Comparison of ENCODE assay signal across 9 cellular contexts in the genomic region with DNA sequence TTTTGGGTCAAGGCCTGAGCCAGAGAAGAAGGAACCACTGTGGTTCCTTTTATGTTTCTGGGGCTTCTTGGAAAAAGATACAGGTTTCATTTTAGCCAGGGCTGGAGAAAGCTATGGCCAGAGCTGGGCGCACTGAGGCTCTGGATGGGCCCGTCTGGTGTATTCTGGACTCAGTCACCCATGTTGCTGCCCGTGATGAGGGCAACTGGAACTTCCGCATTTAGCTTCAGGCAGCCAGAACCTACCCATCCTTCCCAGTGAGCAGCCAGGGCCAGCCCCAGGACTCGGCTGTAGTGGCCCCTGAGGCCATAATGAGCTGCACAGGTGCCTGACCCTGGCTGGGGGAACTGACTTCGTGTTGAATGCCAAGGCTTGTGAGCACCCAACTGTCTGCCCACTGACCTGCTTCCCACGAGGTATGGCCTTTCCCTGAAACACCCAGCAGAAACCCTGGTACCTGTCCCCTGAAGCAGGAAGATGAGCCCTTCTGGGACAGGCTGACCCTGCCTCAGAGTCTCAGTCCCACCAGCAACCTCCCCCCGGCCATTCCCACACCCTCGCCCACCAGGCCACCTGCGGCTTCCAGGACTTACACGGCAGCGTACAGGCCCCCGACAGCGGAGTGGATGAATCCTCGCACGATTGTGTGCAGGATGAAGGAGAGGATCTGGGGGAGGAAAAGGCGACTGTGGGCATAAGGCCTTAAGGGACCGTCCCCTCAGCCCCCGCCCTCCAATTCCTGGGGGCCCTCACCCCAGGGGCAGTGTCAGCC. TPM values are rescaled to one million over a fixed set of nuclear protein-coding genes. Genes with fewer than 3 reads are reported as not detected.
DNase-seq lines count a peak whose midpoint lies in the region; TF ChIP-seq lines count a peak whose summit lies in the region.
"Had no signal": no experiment of that assay in that cellular context is flagged by ENCODE, and none has a peak within 500 bp of the region (broad histone marks: within the 10 kb centered on the region; RNA-seq: fewer than 3 reads in every experiment).

No MANE protein-coding gene starts in this region.

- H3K36me3 ChIP-seq in mesenchymal stem cell (ENCODE audit: control insufficient read depth in 1 of 2, insufficient read depth in 2 of 2, low read depth in 1 of 2, low read length in 2 of 2): peaks cover 5 to 9% of the 10 kb centered on the region in 2 experiments
- no peaks in the 10 kb centered on the region for H3K36me3 ChIP-seq in CD4-positive, alpha-beta memory T cell (ENCODE audit: insufficient read depth, low read length)

- peak overlapping the region in 2 of 4 donors; percentile 14 to 60 for H3K4me3 Mint-ChIP-seq in IgD-negative memory B cell
- peak overlapping the region; percentile 35 for H3K4me3 Mint-ChIP-seq in MCF 10A (ENCODE audit: unreplicated experiment)
- H3K4me3 Mint-ChIP-seq in activated CD4-positive, alpha-beta T cell treated with anti-CD3 and anti-CD28 coated beads, Interleukin-2, amount 10 ng/mL, durations not matched to agents 7 days and 5 days: no peak overlapping the region
- no peak overlapping the region for H3K4me3 Mint-ChIP-seq in CD4-positive, alpha-beta memory T cell
- H3K4me3 Mint-ChIP-seq: activated T-cell treated with anti-CD3 and anti-CD28 coated beads, Interleukin-2, amount 50 U/mL, for 72 hours had no signal

- H2BK5ac ChIP-seq in mesenchymal stem cell (ENCODE audit: low read depth, low read length, poor library complexity, severe bottlenecking): no peak overlapping the region

- H3K4me3 ChIP-seq in mesenchymal stem cell (ENCODE audit: insufficient read depth in 1 of 2, low read depth in 1 of 2, low read length in 2 of 2): peak overlapping the region in 1 of 2 experiments; percentile 45
- H3K4me3 ChIP-seq in CD4-positive, alpha-beta memory T cell (ENCODE audit: low read length in 2 of 2): no peak overlapping the region

- BruUV-seq in MCF 10A (replicated peaks; lab: Mats Ljungman, UMichigan): TSS peak; percentile 70

- peaks cover 32% of the 10 kb centered on the region for H3K4me1 ChIP-seq in mesenchymal stem cell (ENCODE audit: control insufficient read depth, insufficient read depth, low read depth, low read length)
- H3K4me1 ChIP-seq in CD4-positive, alpha-beta memory T cell (ENCODE audit: insufficient read depth, low read length): no peaks in the 10 kb centered on the region

- intact Hi-C loops in MCF 10A (cut with micrococcal nuclease): loop anchor here (1.0 to 10.0 kb wide), 3 partner anchors 50 to 137 kb away; a partner anchor contains a TSS
- intact Hi-C loops in CD4-positive, alpha-beta memory T cell (cut with micrococcal nuclease): no loop called here

- H3K27me3 Mint-ChIP-seq in IgD-negative memory B cell (no peaks in the 10 kb centered on the region), MCF 10A (ENCODE audit: insufficient read depth, unreplicated experiment) (no peaks in the 10 kb centered on the region)
- H3K27me3 Mint-ChIP-seq in activated CD4-positive, alpha-beta T cell treated with anti-CD3 and anti-CD28 coated beads, Interleukin-2, amount 10 ng/mL, durations not matched to agents 7 days and 5 days: no peaks in the 10 kb centered on the region
- no peaks in the 10 kb centered on the region for H3K27me3 Mint-ChIP-seq in CD4-positive, alpha-beta memory T cell

- H2AFZ ChIP-seq in mesenchymal stem cell (ENCODE audit: low read depth, low read length): no peak overlapping the region

- DNase-seq in MCF 10A (ENCODE audit: unreplicated experiment) (no peak), mesenchymal stem cell (no peak), NCI-H69 (lab: John Stamatoyannopoulos, UW) (no peak), NCI-H345 (lab: John Stamatoyannopoulos, UW) (no peak)
- DNase-seq in activated CD4-positive, alpha-beta T cell treated with anti-CD3 and anti-CD28 coated beads, Interleukin-2, amount 10 ng/mL, durations not matched to agents 7 days and 5 days: no peak
- no peak for DNase-seq in CD4-positive, alpha-beta memory T cell
- DNase-seq: activated T-cell treated with anti-CD3 and anti-CD28 coated beads, Interleukin-2, amount 50 U/mL, for 72 hours had no signal

- H2AK5ac ChIP-seq in mesenchymal stem cell (ENCODE audit: low read length, severe bottlenecking): no peak overlapping the region

- no peaks in the 10 kb centered on the region for H3K9me3 Mint-ChIP-seq in IgD-negative memory B cell
- no peaks in the 10 kb centered on the region for H3K9me3 Mint-ChIP-seq in MCF 10A (ENCODE audit: unreplicated experiment)
- no peaks in the 10 kb centered on the region for H3K9me3 Mint-ChIP-seq in activated CD4-positive, alpha-beta T cell treated with anti-CD3 and anti-CD28 coated beads, Interleukin-2, amount 10 ng/mL, durations not matched to agents 7 days and 5 days
- H3K9me3 Mint-ChIP-seq in CD4-positive, alpha-beta memory T cell: no peaks in the 10 kb centered on the region
- H3K9me3 Mint-ChIP-seq: activated T-cell treated with anti-CD3 and anti-CD28 coated beads, Interleukin-2, amount 50 U/mL, for 72 hours had no signal

- H4K91ac ChIP-seq in mesenchymal stem cell (ENCODE audit: low read length): peak overlapping the region; percentile 96

- peaks cover 0 to 10% (median 5%) of the 10 kb centered on the region in 3 donors for H3K4me1 Mint-ChIP-seq in IgD-negative memory B cell
- H3K4me1 Mint-ChIP-seq in MCF 10A (ENCODE audit: insufficient read depth, unreplicated experiment): peaks cover 10% of the 10 kb centered on the region
- H3K4me1 Mint-ChIP-seq in activated CD4-positive, alpha-beta T cell treated with anti-CD3 and anti-CD28 coated beads, Interleukin-2, amount 10 ng/mL, durations not matched to agents 7 days and 5 days: peaks cover 9% of the 10 kb centered on the region
- H3K4me1 Mint-ChIP-seq in CD4-positive, alpha-beta memory T cell: peaks cover 0 to 1% (median 0%) of the 10 kb centered on the region in 4 donors

- H3K36me3 Mint-ChIP-seq in IgD-negative memory B cell (no peaks in the 10 kb centered on the region), MCF 10A (ENCODE audit: insufficient read depth, unreplicated experiment) (peaks cover 14% of the 10 kb centered on the region)
- no peaks in the 10 kb centered on the region for H3K36me3 Mint-ChIP-seq in activated CD4-positive, alpha-beta T cell treated with anti-CD3 and anti-CD28 coated beads, Interleukin-2, amount 10 ng/mL, durations not matched to agents 7 days and 5 days (ENCODE audit: low read depth)
- no peaks in the 10 kb centered on the region for H3K36me3 Mint-ChIP-seq in CD4-positive, alpha-beta memory T cell

- CTCF ChIA-PET in MCF 10A (lab: Yijun Ruan, JAX): interaction anchor here (0.6 to 5.6 kb wide), 7 partner anchors 8 to 136 kb away, joined by 3 to 79 read pairs (median 4); a partner anchor contains a TSS
- CTCF ChIA-PET in activated CD4-positive, alpha-beta T cell treated with anti-CD3 and anti-CD28 coated beads, Interleukin-2, amount 10 ng/mL, durations not matched to agents 7 days and 5 days (lab: Charles Lee): interaction anchor here (1.3 to 2.1 kb wide), 2 partner anchors 71 to 72 kb away, joined by 3 to 7 read pairs; a partner anchor contains a TSS
- CTCF ChIA-PET in CD4-positive, alpha-beta memory T cell (lab: Charles Lee; ENCODE audit: partially characterized antibody): no interaction called here

- peak overlapping the region; percentile 10 for H3K4ac ChIP-seq in mesenchymal stem cell (ENCODE audit: low read depth in 1 of 2, low read length in 2 of 2)

- no peak overlapping the region for H3K23ac ChIP-seq in mesenchymal stem cell (ENCODE audit: low read length in 2 of 2)

- no peak overlapping the region for H3K4me2 ChIP-seq in mesenchymal stem cell (ENCODE audit: low read length, poor library complexity, severe bottlenecking)

- H4K8ac ChIP-seq in mesenchymal stem cell (ENCODE audit: low read length): peak overlapping the region; percentile 94

- H3K9me3 ChIP-seq in mesenchymal stem cell (ENCODE audit: control insufficient read depth, low read length): no peaks in the 10 kb centered on the region
- H3K9me3 ChIP-seq in CD4-positive, alpha-beta memory T cell (ENCODE audit: control insufficient read depth in 1 of 2, low read length in 2 of 2): no peaks in the 10 kb centered on the region

- H3K9ac ChIP-seq in mesenchymal stem cell (ENCODE audit: low read length): peak overlapping the region; percentile 75

- H2BK15ac ChIP-seq in mesenchymal stem cell (ENCODE audit: low read depth, poor library complexity, severe bottlenecking): peak overlapping the region; percentile 60

- H3K27ac ChIP-seq in mesenchymal stem cell (ENCODE audit: low read length, poor library complexity, severe bottlenecking): no peak overlapping the region
- peak overlapping the region; percentile 86 for H3K27ac ChIP-seq in temporal lobe (ENCODE audit: low read depth, low read length)
- H3K27ac ChIP-seq in CD4-positive, alpha-beta memory T cell (ENCODE audit: low read depth, low read length): no peak overlapping the region

- no peaks in the 10 kb centered on the region for H3K79me1 ChIP-seq in mesenchymal stem cell (replicated peaks; ENCODE audit: low read length, poor library complexity, severe bottlenecking)

- 93% methylated on average over 19 of the region's 19 CpGs for WGBS in mesenchymal stem cell

- TF ChIP-seq CTCF in MCF 10A (IDR thresholded peaks at IDR 0.05; ENCODE audit: unreplicated experiment): no peak

- no peaks in the 10 kb centered on the region for H3K27me3 ChIP-seq in mesenchymal stem cell (ENCODE audit: control insufficient read depth in 1 of 2, insufficient read depth in 1 of 2, low read length in 2 of 2)
- H3K27me3 ChIP-seq in CD4-positive, alpha-beta memory T cell (ENCODE audit: insufficient read depth, low read length): no peaks in the 10 kb centered on the region

- peak overlapping the region; percentile 41 to 64 for H3K18ac ChIP-seq in mesenchymal stem cell (ENCODE audit: low read depth in 1 of 2, low read length in 2 of 2)

- peak overlapping the region; percentile 57 for H2BK120ac ChIP-seq in mesenchymal stem cell (ENCODE audit: low read depth, low read length)

- H3K27ac Mint-ChIP-seq in IgD-negative memory B cell (peak overlapping the region in 2 of 3 donors; percentile 11 to 83), MCF 10A (ENCODE audit: low read depth, unreplicated experiment) (peak overlapping the region; percentile 90)
- H3K27ac Mint-ChIP-seq in activated CD4-positive, alpha-beta T cell treated with anti-CD3 and anti-CD28 coated beads, Interleukin-2, amount 10 ng/mL, durations not matched to agents 7 days and 5 days: no peak overlapping the region
- H3K27ac Mint-ChIP-seq in CD4-positive, alpha-beta memory T cell: no peak overlapping the region
- H3K27ac Mint-ChIP-seq: activated T-cell treated with anti-CD3 and anti-CD28 coated beads, Interleukin-2, amount 50 U/mL, for 72 hours had no signal

- no peak overlapping the region for H3K14ac ChIP-seq in mesenchymal stem cell (ENCODE audit: low read length in 2 of 2)

- peak overlapping the region; percentile 26 to 69 for H2BK12ac ChIP-seq in mesenchymal stem cell (ENCODE audit: low read length in 2 of 2)

- POLR2A ChIA-PET in MCF 10A (lab: Yijun Ruan, JAX): interaction anchor here (0.5 to 5.6 kb wide), 9 partner anchors 10 to 216 kb away, joined by 3 to 58 read pairs (median 4); a partner anchor contains a TSS
- POLR2A ChIA-PET in activated CD4-positive, alpha-beta T cell treated with anti-CD3 and anti-CD28 coated beads, Interleukin-2, amount 10 ng/mL, durations not matched to agents 7 days and 5 days (lab: Charles Lee): no interaction called here
- POLR2A ChIA-PET in CD4-positive, alpha-beta memory T cell (lab: Charles Lee; ENCODE audit: partially characterized antibody): no interaction called here

RNA-seq across cellular contexts. Expression of a gene that starts 15.3 kb away (rescaled TPM):
- 32.1 TPM for polyA plus RNA-seq in IgD-negative memory B cell
- 79.6 and 99.8 TPM in 2 replicates for total RNA-seq in MCF 10A (2022)
- polyA plus RNA-seq in mesenchymal stem cell (2013, experiment 1 of 2): 71.7 TPM
- 78.4 TPM for polyA plus RNA-seq in mesenchymal stem cell (2013, experiment 2 of 2)
- 21.6 TPM for total RNA-seq in temporal lobe
- 10 to 100 TPM; 44.1 to 52.2 TPM for total RNA-seq in activated CD4-positive, alpha-beta T cell treated with anti-CD3 and anti-CD28 coated beads, Interleukin-2, amount 10 ng/mL, durations not matched to agents 7 days and 5 days
- total RNA-seq in CD4-positive, alpha-beta memory T cell: 10 to 100 TPM; 40.8 to 44.2 TPM
- polyA plus RNA-seq in CD4-positive, alpha-beta memory T cell: 10 to 100 TPM; 22.5 to 46.3 TPM

RNA-seq across cellular contexts. Expression of a gene that starts 50.8 kb away (rescaled TPM):
- 27.3 TPM for polyA plus RNA-seq in IgD-negative memory B cell
- total RNA-seq in MCF 10A (2022) (3.1 and 5.6 TPM in 2 replicates), temporal lobe (11.8 TPM)
- polyA plus RNA-seq in mesenchymal stem cell (2013, experiment 1 of 2): 14.0 TPM
- 13.3 TPM for polyA plus RNA-seq in mesenchymal stem cell (2013, experiment 2 of 2)
- under 1 TPM; 0.40 to 0.52 TPM for total RNA-seq in activated CD4-positive, alpha-beta T cell treated with anti-CD3 and anti-CD28 coated beads, Interleukin-2, amount 10 ng/mL, durations not matched to agents 7 days and 5 days
- total RNA-seq in CD4-positive, alpha-beta memory T cell: 1 to 10 TPM; 1.9 to 3.3 TPM
- under 1 TPM; 0.56 to 0.70 TPM for polyA plus RNA-seq in CD4-positive, alpha-beta memory T cell

Comparison
In these comparisons a context has a peak if more than half of its experiments do, and no peak if none do; other contexts are left out.
1. H3K27ac Mint-ChIP-seq: peak in IgD-negative memory B cell (2 of 3) and MCF 10A (single experiment); none in activated CD4-positive, alpha-beta T cell treated with anti-CD3 and anti-CD28 coated beads, Interleukin-2, amount 10 ng/mL, durations not matched to agents 7 days and 5 days (single experiment) and CD4-positive, alpha-beta memory T cell (0 of 7).